Comparison of ENCODE assay signal across 17 cellular contexts in genomic region chr3:42287423-42287822, GRCh38. TPM values are rescaled to one million over a fixed set of nuclear protein-coding genes. Genes with fewer than 3 reads are reported as not detected.
"Had no signal": no experiment of that assay in that cellular context is flagged by ENCODE, and none has a peak within 500 bp of the region (broad histone marks: within the 10 kb centered on the region; RNA-seq: fewer than 3 reads in every experiment).

No MANE protein-coding gene starts in this region.

RNA-seq across cellular contexts. Expression of gene CCK, which starts 21.4 kb away (rescaled TPM):
- total RNA-seq: activated naive CD4-positive, alpha-beta T cell treated with anti-CD3 and anti-CD28 coated beads for 36 hours; activated naive CD4-positive, alpha-beta T cell treated with anti-CD3 and anti-CD28 coated beads, Interleukin-2, amount 50 U/mL, for 72 hours; activated naive CD8-positive, alpha-beta T cell treated with anti-CD3 and anti-CD28 coated beads for 36 hours; activated naive CD8-positive, alpha-beta T cell treated with anti-CD3 and anti-CD28 coated beads, Interleukin-2, amount 10 ng/mL, durations not matched to agents 7 days and 5 days; activated T-cell treated with anti-CD3 and anti-CD28 coated beads, Interleukin-2, amount 50 U/mL, for 4 hours; activated T-cell treated with anti-CD3 and anti-CD28 coated beads, Interleukin-2, amount 50 U/mL, for 72 hours; activated T-helper 1 cell treated with anti-CD3 and anti-CD28 coated beads, Interleukin-12 subunit alpha, Interleukin-12 subunit beta, Interleukin-2, Interleukin-4 antibody, amounts not matched to agents 30 ng/mL and 10 ng/mL and 1 ng/mL, durations not matched to agents 14 hours and 24 hours and 36 hours; activated T-helper 17 cell treated with anti-CD3 and anti-CD28 coated beads, Interleukin-2, amount 50 U/mL, for 72 hours; activated T-helper 2 cell treated with anti-CD3 and anti-CD28 coated beads, Interferon-gamma antibody, Interleukin-2, Interleukin-4, amounts not matched to agents 10 μg/mL and 5 μg/mL and 100 μg/mL, durations not matched to agents 14 hours and 24 hours and 36 hours; aorta; ascending aorta; astrocyte; body of pancreas; breast epithelium; cardiac muscle cell; cardiac septum; chondrocyte had no signal
- polyA plus RNA-seq: cardiac muscle cell had no signal
